Comparison of ENCODE assay signal across 1 cellular context in genomic region chr17:5419356-5419958, GRCh38.
TF ChIP-seq lines count a peak whose summit lies in the region.

TSS of gene NUP88 (minus strand) at chr17:5419662. CDS start at chr17:5419650, 12 bp downstream.

TF ChIP-seq in WTC11, 78 proteins besides CTCF, POLR2A, EP300 and RAD21 (continued from another document):
- TF ChIP-seq USF1 (CRISPR knock-in tag; IDR thresholded peaks at IDR 0.05) (peak; percentile 47; the same call in 1 of the 2 replicates), GTF2I (CRISPR knock-in tag; conservative IDR thresholded peaks at IDR 0.05) (no peak), FOXK1 (CRISPR knock-in tag; IDR thresholded peaks at IDR 0.05) (peak; percentile 63; the same call in 1 of the 2 replicates), GABPB1 (CRISPR knock-in tag; IDR thresholded peaks at IDR 0.05) (no peak; the same call in 1 of the 2 replicates), SP1 (CRISPR knock-in tag; conservative IDR thresholded peaks at IDR 0.05) (peak; percentile 58), ZNF416 (CRISPR knock-in tag; IDR thresholded peaks at IDR 0.05) (0 out of 2 replicates have a peak, but pooled peaks have one; percentile 54), PRRX2 (CRISPR knock-in tag; IDR thresholded peaks at IDR 0.05) (no peak), SMAD3 (CRISPR knock-in tag; IDR thresholded peaks at IDR 0.05; ENCODE audit: borderline replicate concordance) (no peak), NR3C1 (CRISPR knock-in tag; conservative IDR thresholded peaks at IDR 0.05; ENCODE audit: low read depth) (no peak), ETV6 (CRISPR knock-in tag; IDR thresholded peaks at IDR 0.05) (no peak), OVOL2 (CRISPR knock-in tag; IDR thresholded peaks at IDR 0.05; ENCODE audit: borderline replicate concordance) (no peak), NFE2L1 (CRISPR knock-in tag; IDR thresholded peaks at IDR 0.05) (no peak), MAX (CRISPR knock-in tag; IDR thresholded peaks at IDR 0.05) (peak; percentile 92; the same call in 1 of the 2 replicates), ZNF532 (CRISPR knock-in tag; IDR thresholded peaks at IDR 0.05; ENCODE audit: borderline replicate concordance) (no peak), SMAD4 (CRISPR knock-in tag; IDR thresholded peaks at IDR 0.05) (no peak), ERG (CRISPR knock-in tag; IDR thresholded peaks at IDR 0.05) (no peak), MLX (CRISPR knock-in tag; IDR thresholded peaks at IDR 0.05) (no peak), TP53 (CRISPR knock-in tag; IDR thresholded peaks at IDR 0.05) (no peak), AFF4 (CRISPR knock-in tag; IDR thresholded peaks at IDR 0.05; ENCODE audit: borderline replicate concordance) (no peak), ZNF232 (CRISPR knock-in tag; IDR thresholded peaks at IDR 0.05) (0 out of 2 replicates have a peak, but pooled peaks have one; percentile 52), ZNF425 (CRISPR knock-in tag; conservative IDR thresholded peaks at IDR 0.05) (no peak), CREM (CRISPR knock-in tag; IDR thresholded peaks at IDR 0.05) (0 out of 2 replicates have a peak, but pooled peaks have one; percentile 8), ZNF317 (CRISPR knock-in tag; IDR thresholded peaks at IDR 0.05; ENCODE audit: borderline replicate concordance, low read depth) (no peak), CREB1 (CRISPR knock-in tag; IDR thresholded peaks at IDR 0.05) (no peak), CBFB (CRISPR knock-in tag; IDR thresholded peaks at IDR 0.05; ENCODE audit: low read depth) (no peak), RORB (CRISPR knock-in tag; IDR thresholded peaks at IDR 0.05) (no peak), HMGA2 (CRISPR knock-in tag; IDR thresholded peaks at IDR 0.05) (no peak), ZNF219 (CRISPR knock-in tag; IDR thresholded peaks at IDR 0.05; ENCODE audit: borderline replicate concordance) (no peak), E2F1 (CRISPR knock-in tag; IDR thresholded peaks at IDR 0.05) (no peak)
